Comparison of ENCODE assay signal across 2 cellular contexts in genomic region chr3:51390600-51391074, GRCh38.
TF ChIP-seq lines count a peak whose summit lies in the region.

No MANE protein-coding gene starts in this region.

TF ChIP-seq in A549, 52 proteins besides CTCF, POLR2A, EP300 and RAD21 (continued from another document):
- TF ChIP-seq, protein P1, sequence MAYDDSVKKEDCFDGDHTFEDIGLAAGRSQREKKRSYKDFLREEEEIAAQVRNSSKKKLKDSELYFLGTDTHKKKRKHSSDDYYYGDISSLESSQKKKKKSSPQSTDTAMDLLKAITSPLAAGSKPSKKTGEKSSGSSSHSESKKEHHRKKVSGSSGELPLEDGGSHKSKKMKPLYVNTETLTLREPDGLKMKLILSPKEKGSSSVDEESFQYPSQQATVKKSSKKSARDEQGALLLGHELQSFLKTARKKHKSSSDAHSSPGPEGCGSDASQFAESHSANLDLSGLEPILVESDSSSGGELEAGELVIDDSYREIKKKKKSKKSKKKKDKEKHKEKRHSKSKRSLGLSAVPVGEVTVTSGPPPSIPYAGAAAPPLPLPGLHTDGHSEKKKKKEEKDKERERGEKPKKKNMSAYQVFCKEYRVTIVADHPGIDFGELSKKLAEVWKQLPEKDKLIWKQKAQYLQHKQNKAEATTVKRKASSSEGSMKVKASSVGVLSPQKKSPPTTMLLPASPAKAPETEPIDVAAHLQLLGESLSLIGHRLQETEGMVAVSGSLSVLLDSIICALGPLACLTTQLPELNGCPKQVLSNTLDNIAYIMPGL (CRISPR knock-in tag; IDR thresholded peaks at IDR 0.05; ENCODE audit: borderline replicate concordance), result no peak
- no peak for TF ChIP-seq MYC (IDR thresholded peaks at IDR 0.05; ENCODE audit: borderline replicate concordance, low read length)
- no peak for TF ChIP-seq SMC3 (IDR thresholded peaks at IDR 0.05)
- TF ChIP-seq MAZ (IDR thresholded peaks at IDR 0.05; ENCODE audit: borderline replicate concordance, low read depth, low read length), result no peak
- no peak for TF ChIP-seq HOXB13 (CRISPR knock-in tag; IDR thresholded peaks at IDR 0.05; ENCODE audit: low read depth)

TF ChIP-seq in GM23338, 12 proteins besides CTCF, POLR2A, EP300 and RAD21:
- TF ChIP-seq, protein P2, sequence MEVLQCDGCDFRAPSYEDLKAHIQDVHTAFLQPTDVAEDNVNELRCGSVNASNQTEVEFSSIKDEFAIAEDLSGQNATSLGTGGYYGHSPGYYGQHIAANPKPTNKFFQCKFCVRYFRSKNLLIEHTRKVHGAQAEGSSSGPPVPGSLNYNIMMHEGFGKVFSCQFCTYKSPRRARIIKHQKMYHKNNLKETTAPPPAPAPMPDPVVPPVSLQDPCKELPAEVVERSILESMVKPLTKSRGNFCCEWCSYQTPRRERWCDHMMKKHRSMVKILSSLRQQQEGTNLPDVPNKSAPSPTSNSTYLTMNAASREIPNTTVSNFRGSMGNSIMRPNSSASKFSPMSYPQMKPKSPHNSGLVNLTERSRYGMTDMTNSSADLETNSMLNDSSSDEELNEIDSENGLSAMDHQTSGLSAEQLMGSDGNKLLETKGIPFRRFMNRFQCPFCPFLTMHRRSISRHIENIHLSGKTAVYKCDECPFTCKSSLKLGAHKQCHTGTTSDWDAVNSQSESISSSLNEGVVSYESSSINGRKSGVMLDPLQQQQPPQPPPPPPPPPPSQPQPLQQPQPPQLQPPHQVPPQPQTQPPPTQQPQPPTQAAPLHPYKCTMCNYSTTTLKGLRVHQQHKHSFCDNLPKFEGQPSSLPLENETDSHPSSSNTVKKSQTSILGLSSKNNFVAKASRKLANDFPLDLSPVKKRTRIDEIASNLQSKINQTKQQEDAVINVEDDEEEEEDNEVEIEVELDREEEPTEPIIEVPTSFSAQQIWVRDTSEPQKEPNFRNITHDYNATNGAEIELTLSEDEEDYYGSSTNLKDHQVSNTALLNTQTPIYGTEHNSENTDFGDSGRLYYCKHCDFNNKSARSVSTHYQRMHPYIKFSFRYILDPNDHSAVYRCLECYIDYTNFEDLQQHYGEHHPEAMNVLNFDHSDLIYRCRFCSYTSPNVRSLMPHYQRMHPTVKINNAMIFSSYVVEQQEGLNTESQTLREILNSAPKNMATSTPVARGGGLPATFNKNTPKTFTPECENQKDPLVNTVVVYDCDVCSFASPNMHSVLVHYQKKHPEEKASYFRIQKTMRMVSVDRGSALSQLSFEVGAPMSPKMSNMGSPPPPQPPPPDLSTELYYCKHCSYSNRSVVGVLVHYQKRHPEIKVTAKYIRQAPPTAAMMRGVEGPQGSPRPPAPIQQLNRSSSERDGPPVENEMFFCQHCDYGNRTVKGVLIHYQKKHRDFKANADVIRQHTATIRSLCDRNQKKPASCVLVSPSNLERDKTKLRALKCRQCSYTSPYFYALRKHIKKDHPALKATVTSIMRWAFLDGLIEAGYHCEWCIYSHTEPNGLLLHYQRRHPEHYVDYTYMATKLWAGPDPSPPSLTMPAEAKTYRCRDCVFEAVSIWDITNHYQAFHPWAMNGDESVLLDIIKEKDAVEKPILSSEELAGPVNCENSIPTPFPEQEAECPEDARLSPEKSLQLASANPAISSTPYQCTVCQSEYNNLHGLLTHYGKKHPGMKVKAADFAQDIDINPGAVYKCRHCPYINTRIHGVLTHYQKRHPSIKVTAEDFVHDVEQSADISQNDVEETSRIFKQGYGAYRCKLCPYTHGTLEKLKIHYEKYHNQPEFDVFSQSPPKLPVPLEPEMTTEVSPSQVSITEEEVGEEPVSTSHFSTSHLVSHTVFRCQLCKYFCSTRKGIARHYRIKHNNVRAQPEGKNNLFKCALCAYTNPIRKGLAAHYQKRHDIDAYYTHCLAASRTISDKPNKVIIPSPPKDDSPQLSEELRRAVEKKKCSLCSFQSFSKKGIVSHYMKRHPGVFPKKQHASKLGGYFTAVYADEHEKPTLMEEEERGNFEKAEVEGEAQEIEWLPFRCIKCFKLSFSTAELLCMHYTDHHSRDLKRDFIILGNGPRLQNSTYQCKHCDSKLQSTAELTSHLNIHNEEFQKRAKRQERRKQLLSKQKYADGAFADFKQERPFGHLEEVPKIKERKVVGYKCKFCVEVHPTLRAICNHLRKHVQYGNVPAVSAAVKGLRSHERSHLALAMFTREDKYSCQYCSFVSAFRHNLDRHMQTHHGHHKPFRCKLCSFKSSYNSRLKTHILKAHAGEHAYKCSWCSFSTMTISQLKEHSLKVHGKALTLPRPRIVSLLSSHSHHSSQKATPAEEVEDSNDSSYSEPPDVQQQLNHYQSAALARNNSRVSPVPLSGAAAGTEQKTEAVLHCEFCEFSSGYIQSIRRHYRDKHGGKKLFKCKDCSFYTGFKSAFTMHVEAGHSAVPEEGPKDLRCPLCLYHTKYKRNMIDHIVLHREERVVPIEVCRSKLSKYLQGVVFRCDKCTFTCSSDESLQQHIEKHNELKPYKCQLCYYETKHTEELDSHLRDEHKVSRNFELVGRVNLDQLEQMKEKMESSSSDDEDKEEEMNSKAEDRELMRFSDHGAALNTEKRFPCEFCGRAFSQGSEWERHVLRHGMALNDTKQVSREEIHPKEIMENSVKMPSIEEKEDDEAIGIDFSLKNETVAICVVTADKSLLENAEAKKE (CRISPR knock-in tag; IDR thresholded peaks at IDR 0.05), result no peak
- TF ChIP-seq STAT1 (IDR thresholded peaks at IDR 0.05; ENCODE audit: unreplicated experiment), result no peak
- no peak for TF ChIP-seq ZNF331 (CRISPR knock-in tag; IDR thresholded peaks at IDR 0.05; ENCODE audit: low read depth)
- no peak for TF ChIP-seq EZH2 (IDR thresholded peaks at IDR 0.05; ENCODE audit: low read depth, unreplicated experiment)
- TF ChIP-seq ETS1 (IDR thresholded peaks at IDR 0.05), result no peak
- TF ChIP-seq NANOG (IDR thresholded peaks at IDR 0.05; ENCODE audit: borderline replicate concordance), result no peak
- TF ChIP-seq POLR2AphosphoS5 (IDR thresholded peaks at IDR 0.05; ENCODE audit: low read depth), result no peak
- no peak for TF ChIP-seq JUNB (IDR thresholded peaks at IDR 0.05; ENCODE audit: unreplicated experiment)
- no peak for TF ChIP-seq CREB1 (CRISPR knock-in tag; IDR thresholded peaks at IDR 0.05; ENCODE audit: low read depth)
- TF ChIP-seq REST (IDR thresholded peaks at IDR 0.05; ENCODE audit: unreplicated experiment), result no peak
- TF ChIP-seq ZNF114 (CRISPR knock-in tag; IDR thresholded peaks at IDR 0.05), result no peak
- no peak for TF ChIP-seq EZH2phosphoT487 (IDR thresholded peaks at IDR 0.05; ENCODE audit: unreplicated experiment)
